Comparison of ENCODE assay signal across 18 cellular contexts in the genomic region with DNA sequence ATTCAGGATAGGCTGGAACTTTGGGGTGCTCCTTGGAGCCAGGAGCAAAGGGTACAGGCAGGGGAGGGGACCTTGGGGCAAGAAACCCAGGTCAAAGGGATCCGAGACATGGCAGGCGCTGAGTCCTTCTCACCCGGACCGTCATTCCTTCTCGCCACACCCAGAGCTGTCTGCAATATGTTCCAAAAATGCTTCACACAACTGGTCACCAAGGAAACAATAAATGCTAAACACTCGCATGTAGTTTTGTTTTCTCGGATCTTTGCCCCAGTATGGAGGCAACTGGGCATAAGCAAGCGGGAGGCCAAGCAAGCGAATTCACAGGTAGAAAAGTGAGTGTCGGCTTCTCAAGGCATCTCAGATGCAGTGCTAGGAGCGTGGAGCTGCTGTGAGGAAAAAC.
A peak's percentile ranks its signal among the peaks of the same experiment; 100 is the strongest.
DNase-seq lines count a peak whose midpoint lies in the region; ATAC-seq and TF ChIP-seq lines count a peak whose summit lies in the region.
"Had no signal": no experiment of that assay in that cellular context is flagged by ENCODE, and none has a peak within 500 bp of the region (broad histone marks: within the 10 kb centered on the region; RNA-seq: fewer than 3 reads in every experiment).

No MANE protein-coding gene starts in this region.

- peak overlapping the region; percentile 38 for H3K27ac ChIP-seq in upper lobe of right lung
- H3K27ac ChIP-seq: right atrium auricular region had no signal

- H3K36me3 ChIP-seq in upper lobe of right lung, result no peaks in the 10 kb centered on the region
- H3K36me3 ChIP-seq: right atrium auricular region had no signal

- peaks cover 25% of the 10 kb centered on the region for H3K36me3 Mint-ChIP-seq in stimulated activated naive CD8-positive, alpha-beta T cell treated with anti-CD3 and anti-CD28 coated beads, Interleukin-15, Interleukin-2, amounts not matched to agents 100 ng/mL and 50 ng/mL, for 24 hours (ENCODE audit: low read depth)
- H3K36me3 Mint-ChIP-seq in activated naive CD8-positive, alpha-beta T cell treated with anti-CD3 and anti-CD28 coated beads for 36 hours, result peaks cover 62% of the 10 kb centered on the region
- peaks cover 3% of the 10 kb centered on the region for H3K36me3 Mint-ChIP-seq in mesothelial cell of epicardium

- H3K4me1 Mint-ChIP-seq in stimulated activated naive CD8-positive, alpha-beta T cell treated with anti-CD3 and anti-CD28 coated beads, Interleukin-15, Interleukin-2, amounts not matched to agents 100 ng/mL and 50 ng/mL, for 24 hours (ENCODE audit: low read depth), result peaks cover 98% of the 10 kb centered on the region
- H3K4me1 Mint-ChIP-seq in activated naive CD8-positive, alpha-beta T cell treated with anti-CD3 and anti-CD28 coated beads for 36 hours, result peaks cover 85% of the 10 kb centered on the region
- peaks cover 62% of the 10 kb centered on the region for H3K4me1 Mint-ChIP-seq in mesothelial cell of epicardium

- H3K9me3 ChIP-seq in upper lobe of right lung, result no peaks in the 10 kb centered on the region
- H3K9me3 ChIP-seq: mucosa of descending colon, right atrium auricular region had no signal

- no peaks in the 10 kb centered on the region for H3K9me3 Mint-ChIP-seq in stimulated activated naive CD8-positive, alpha-beta T cell treated with anti-CD3 and anti-CD28 coated beads, Interleukin-15, Interleukin-2, amounts not matched to agents 100 ng/mL and 50 ng/mL, for 24 hours
- H3K9me3 Mint-ChIP-seq in activated naive CD8-positive, alpha-beta T cell treated with anti-CD3 and anti-CD28 coated beads for 36 hours, result peaks cover 8% of the 10 kb centered on the region
- no peaks in the 10 kb centered on the region for H3K9me3 Mint-ChIP-seq in mesothelial cell of epicardium

- H3K4me3 Mint-ChIP-seq in stimulated activated naive CD8-positive, alpha-beta T cell treated with anti-CD3 and anti-CD28 coated beads, Interleukin-15, Interleukin-2, amounts not matched to agents 100 ng/mL and 50 ng/mL, for 24 hours, result peak overlapping the region; percentile 15
- H3K4me3 Mint-ChIP-seq in activated naive CD8-positive, alpha-beta T cell treated with anti-CD3 and anti-CD28 coated beads for 36 hours, result no peak overlapping the region
- peak overlapping the region; percentile 4 for H3K4me3 Mint-ChIP-seq in mesothelial cell of epicardium

- no peak for DNase-seq in stimulated activated naive CD8-positive, alpha-beta T cell treated with anti-CD3 and anti-CD28 coated beads, Interleukin-15, Interleukin-2, amounts not matched to agents 100 U/mL and 50 U/mL, for 24 hours
- no peak for DNase-seq in activated naive CD8-positive, alpha-beta T cell treated with anti-CD3 and anti-CD28 coated beads for 36 hours
- DNase-seq in mesothelial cell of epicardium (ENCODE audit: low spot score in 2 of 2, unreplicated experiment in 2 of 2), result no peak
- DNase-seq in upper lobe of right lung, result no peak
- no peak for DNase-seq in GF-D8 (lab: John Stamatoyannopoulos, UW)
- DNase-seq in LoVo (ENCODE audit: low spot score), result no peak
- DNase-seq: activated T-cell treated with anti-CD3 and anti-CD28 coated beads, Interleukin-2, amount 50 U/mL, for 48 hours; central memory CD4-positive, alpha-beta T cell; kidney glomerular epithelial cell; mucosa of descending colon; MV-4-11; NCI-H2029 treated with DMSO at 0.1 percent for 48 hours; NCI-H526; nucleus accumbens; T-helper 9 cell had no signal

- peak overlapping the region; percentile 90 for H3K27ac Mint-ChIP-seq in stimulated activated naive CD8-positive, alpha-beta T cell treated with anti-CD3 and anti-CD28 coated beads, Interleukin-15, Interleukin-2, amounts not matched to agents 100 ng/mL and 50 ng/mL, for 24 hours
- peak overlapping the region; percentile 85 for H3K27ac Mint-ChIP-seq in activated naive CD8-positive, alpha-beta T cell treated with anti-CD3 and anti-CD28 coated beads for 36 hours
- peak overlapping the region; percentile 86 for H3K27ac Mint-ChIP-seq in mesothelial cell of epicardium

- no peaks in the 10 kb centered on the region for H3K27me3 ChIP-seq in upper lobe of right lung
- H3K27me3 ChIP-seq: right atrium auricular region had no signal

- intact Hi-C loops in upper lobe of right lung (cut with DNase I), result no loop called here

- ATAC-seq in stimulated activated naive CD8-positive, alpha-beta T cell treated with anti-CD3 and anti-CD28 coated beads, Interleukin-15, Interleukin-2, amounts not matched to agents 100 U/mL and 50 U/mL, for 24 hours, result no peak
- no peak for ATAC-seq in upper lobe of right lung
- no peak for ATAC-seq in GM19023 (IDR thresholded peaks at IDR 0.05; ENCODE audit: unreplicated experiment)

- no peak for TF ChIP-seq CTCF in mesothelial cell of epicardium (IDR thresholded peaks at IDR 0.05; ENCODE audit: unreplicated experiment)
- TF ChIP-seq CTCF in upper lobe of right lung (IDR thresholded peaks at IDR 0.05), result no peak

- H3K4me1 ChIP-seq in upper lobe of right lung, result peaks cover 33% of the 10 kb centered on the region

- no peaks in the 10 kb centered on the region for H3K27me3 Mint-ChIP-seq in stimulated activated naive CD8-positive, alpha-beta T cell treated with anti-CD3 and anti-CD28 coated beads, Interleukin-15, Interleukin-2, amounts not matched to agents 100 ng/mL and 50 ng/mL, for 24 hours
- H3K27me3 Mint-ChIP-seq in activated naive CD8-positive, alpha-beta T cell treated with anti-CD3 and anti-CD28 coated beads for 36 hours, result no peaks in the 10 kb centered on the region
- H3K27me3 Mint-ChIP-seq in mesothelial cell of epicardium (ENCODE audit: low read depth), result no peaks in the 10 kb centered on the region

- H3K4me3 ChIP-seq in upper lobe of right lung, result no peak overlapping the region
- H3K4me3 ChIP-seq: mucosa of descending colon, right atrium auricular region had no signal
